ENCODE assay signal across 9 cellular contexts in the genomic region with DNA sequence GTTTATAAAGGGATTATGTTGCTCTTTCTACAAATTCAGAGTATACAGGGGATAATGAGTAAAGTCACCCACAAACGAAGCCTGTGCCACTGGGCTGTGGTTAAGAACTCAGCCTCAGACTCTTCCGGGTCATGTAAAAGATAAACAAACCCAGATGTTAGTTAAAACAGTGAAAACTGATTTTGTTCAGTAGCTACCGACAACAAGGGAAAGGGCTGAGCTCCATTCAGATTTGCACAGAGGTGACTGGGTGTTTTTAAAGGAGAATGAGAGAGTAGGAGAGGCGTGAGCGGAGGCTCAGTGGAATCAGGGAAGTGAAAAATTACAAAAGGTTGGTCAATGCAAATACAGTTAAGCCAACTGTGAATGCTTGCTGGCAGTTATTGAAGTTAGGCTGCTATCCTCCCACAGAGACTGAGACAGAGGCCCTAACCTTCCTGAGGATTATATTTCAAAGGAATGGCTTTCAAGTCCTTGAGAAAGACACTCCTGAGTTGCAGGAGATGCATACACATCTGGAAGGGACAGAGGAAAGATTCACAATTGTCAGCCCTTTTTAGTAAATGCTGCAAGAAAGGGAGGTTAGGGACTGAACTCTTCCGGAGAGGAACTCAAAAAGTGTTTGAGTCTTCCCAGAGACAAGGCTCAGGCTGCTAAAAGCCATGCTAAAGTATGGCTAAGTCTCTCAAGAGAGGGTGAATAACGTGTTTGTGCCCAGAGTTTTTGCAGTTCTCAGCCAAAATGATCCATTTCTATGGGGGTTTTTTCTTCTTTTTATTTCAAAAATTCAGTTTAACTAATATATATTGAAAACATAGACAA. TPM values are rescaled to one million over a fixed set of nuclear protein-coding genes. Genes with fewer than 3 reads are reported as not detected.
DNase-seq lines count a peak whose midpoint lies in the region; ATAC-seq and TF ChIP-seq lines count a peak whose summit lies in the region.
"Had no signal": no experiment of that assay in that cellular context is flagged by ENCODE, and none has a peak within 500 bp of the region (broad histone marks: within the 10 kb centered on the region; RNA-seq: fewer than 3 reads in every experiment).

No MANE protein-coding gene starts in this region.

- no peaks in the 10 kb centered on the region for H3K9me2 ChIP-seq in DOHH2 (replicated peaks; ENCODE audit: control insufficient read depth, low read length)

- H3K4me2 ChIP-seq in DOHH2 (ENCODE audit: low read length) = peak overlapping the region; percentile 89

- H3K9me3 ChIP-seq in DOHH2 (ENCODE audit: control insufficient read depth, insufficient read depth, low read length) = no peaks in the 10 kb centered on the region
- H3K9me3 ChIP-seq: neutrophil had no signal

- no peak for TF ChIP-seq CTCF in DOHH2 (IDR thresholded peaks at IDR 0.05; ENCODE audit: low read depth, low read length, poor library complexity, severe bottlenecking)

- peaks cover 14% of the 10 kb centered on the region for H3F3A ChIP-seq in DOHH2 (ENCODE audit: control insufficient read depth, insufficient read depth)

- peak; percentile 79 for DNase-seq in RPMI7951 (ENCODE audit: low read depth)
- peak; percentile 92 for DNase-seq in left kidney (ENCODE audit: low read depth, low spot score)
- no peak for DNase-seq in anterior cingulate cortex (lab: John Stamatoyannopoulos, UW)
- DNase-seq in DMS 273 (lab: John Stamatoyannopoulos, UW; ENCODE audit: unreplicated experiment) = no peak
- no peak for DNase-seq in left lobe of liver (ENCODE audit: low spot score)

- peaks cover 33% of the 10 kb centered on the region for H3K4me1 ChIP-seq in DOHH2 (ENCODE audit: control insufficient read depth, low read length)

- H3K27me3 ChIP-seq in DOHH2 (ENCODE audit: control insufficient read depth, low read length) = no peaks in the 10 kb centered on the region
- H3K27me3 ChIP-seq: neutrophil had no signal

- peak overlapping the region; percentile 98 for H3K27ac ChIP-seq in DOHH2 (ENCODE audit: low read depth, low read length)
- H3K27ac ChIP-seq: neutrophil had no signal

- peak overlapping the region; percentile 61 for H3K4me3 ChIP-seq in DOHH2 (ENCODE audit: low read length)

- H3K79me2 ChIP-seq in DOHH2 (ENCODE audit: control insufficient read depth, low read length) = no peaks in the 10 kb centered on the region

- H3K36me3 ChIP-seq in DOHH2 (ENCODE audit: control insufficient read depth, low read length) = no peaks in the 10 kb centered on the region
- H3K36me3 ChIP-seq: neutrophil had no signal

- ATAC-seq in GM19463 (IDR thresholded peaks at IDR 0.05; ENCODE audit: unreplicated experiment) (peak; percentile 95), HG03378 (IDR thresholded peaks at IDR 0.05; ENCODE audit: unreplicated experiment) (peak; percentile 98), left lobe of liver (no peak)

- no peaks in the 10 kb centered on the region for H4K20me1 ChIP-seq in DOHH2 (ENCODE audit: control insufficient read depth, insufficient read depth, low read depth, low read length)

RNA-seq across cellular contexts. Expression of gene SAMD13, which starts 29.8 kb away (rescaled TPM):
- total RNA-seq in RPMI7951 (2014; rRNA removed; shearing (Covaris generic)) = 2.9 and 3.5 TPM in 2 replicates
- 0.23 TPM for total RNA-seq in left lobe of liver

Comparison
In these comparisons a context has a peak if more than half of its experiments do, and no peak if none do; other contexts are left out.
1. DNase-seq: peak in RPMI7951 (single experiment) and left kidney (single experiment); none in anterior cingulate cortex (0 of 58), DMS 273 (single experiment) and left lobe of liver (single experiment).